ENCODE assay signal across 13 cellular contexts in the genomic region with DNA sequence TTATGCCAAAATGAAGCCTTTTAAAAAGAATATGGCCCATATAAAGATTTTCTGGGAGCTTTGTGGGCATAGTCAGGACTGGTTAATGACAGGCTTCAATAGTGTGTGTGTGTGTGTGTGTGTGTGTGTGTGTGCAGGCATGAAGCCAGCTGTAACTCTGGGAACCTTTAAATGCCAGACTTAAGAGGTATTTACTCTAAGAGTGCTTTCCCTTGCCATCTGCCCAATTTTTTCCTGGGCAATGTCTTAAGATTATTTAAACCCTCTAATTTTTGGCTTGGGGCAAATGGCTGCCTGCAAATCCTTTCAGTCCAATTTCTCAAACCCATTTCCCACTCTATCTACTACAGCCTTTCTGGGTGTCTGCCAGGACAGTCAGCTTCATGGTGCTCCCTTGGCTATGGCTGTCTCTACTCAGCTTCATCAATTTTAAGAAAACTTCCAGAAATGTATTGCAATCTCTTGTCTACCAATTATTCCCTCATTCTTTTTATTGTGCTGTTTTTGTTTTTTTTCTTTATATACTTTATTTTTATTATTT.
A peak's percentile ranks its signal among the peaks of the same experiment; 100 is the strongest.
DNase-seq lines count a peak whose midpoint lies in the region; ATAC-seq and TF ChIP-seq lines count a peak whose summit lies in the region.
"Had no signal": no experiment of that assay in that cellular context is flagged by ENCODE, and none has a peak within 500 bp of the region (broad histone marks: within the 10 kb centered on the region; RNA-seq: fewer than 3 reads in every experiment).

No MANE protein-coding gene starts in this region.

- no peak for TF ChIP-seq CTCF in mucosa of descending colon (IDR thresholded peaks at IDR 0.05)

- no peak overlapping the region for H3K4me3 ChIP-seq in mucosa of descending colon

- DNase-seq in NCI-H1105 treated with DMSO at 0.1 percent for 48 hours (lab: John Stamatoyannopoulos, UW) (peak; percentile 17), NCI-H1105 (lab: John Stamatoyannopoulos, UW) (no peak), NCI-H1092 treated with DMSO at 0.1 percent for 48 hours (lab: John Stamatoyannopoulos, UW) (peak; percentile 30), NCI-H524 (lab: John Stamatoyannopoulos, UW) (peak; percentile 90 to 97), mucosa of descending colon (peak in 1 of 3 donors; percentile 19), GM19240 (ENCODE audit: insufficient read length, low spot score) (no peak), DMS153 treated with DMSO at 0.1 percent for 48 hours (lab: John Stamatoyannopoulos, UW; ENCODE audit: unreplicated experiment) (no peak)
- DNase-seq: HFFc6, IMR-90, MV-4-11, NCI-H1694, NCI-H774 had no signal

- no peaks in the 10 kb centered on the region for H3K9me3 ChIP-seq in mucosa of descending colon

- H3K36me3 ChIP-seq in mucosa of descending colon (ENCODE audit: low read depth) = no peaks in the 10 kb centered on the region

- ATAC-seq in mucosa of descending colon (peak; percentile 40), HG02588 (IDR thresholded peaks at IDR 0.05; ENCODE audit: unreplicated experiment) (no peak)

- peaks cover 5% of the 10 kb centered on the region for H3K4me1 ChIP-seq in mucosa of descending colon (ENCODE audit: low read depth)

- intact Hi-C loops in mucosa of descending colon (cut with DNase I, micrococcal nuclease) = no loop called here

Comparison
In these comparisons a context has a peak if more than half of its experiments do, and no peak if none do; other contexts are left out.
1. DNase-seq: peak in NCI-H1105 treated with DMSO at 0.1 percent for 48 hours (single experiment), NCI-H1092 treated with DMSO at 0.1 percent for 48 hours (single experiment) and NCI-H524 (2 of 2); none in NCI-H1105 (single experiment), GM19240 (single experiment) and DMS153 treated with DMSO at 0.1 percent for 48 hours (single experiment).